ENCODE assay signal across 9 cellular contexts in genomic region chr5:95360667-95361066, GRCh38. TPM values are rescaled to one million over a fixed set of nuclear protein-coding genes. Genes with fewer than 3 reads are reported as not detected.
"Had no signal": no experiment of that assay in that cellular context is flagged by ENCODE, and none has a peak within 500 bp of the region (broad histone marks: within the 10 kb centered on the region; RNA-seq: fewer than 3 reads in every experiment).

No MANE protein-coding gene starts in this region.

RNA-seq across cellular contexts. Expression of gene FAM81B, which starts 30.5 kb away (rescaled TPM):
- total RNA-seq: stomach, subcutaneous adipose tissue, suprapubic skin, thoracic aorta, tibial nerve, transverse colon, upper lobe of right lung, vagina had no signal
- polyA plus RNA-seq: urinary bladder had no signal
